8 cellular contexts compared by ENCODE assay signal in the genomic region with DNA sequence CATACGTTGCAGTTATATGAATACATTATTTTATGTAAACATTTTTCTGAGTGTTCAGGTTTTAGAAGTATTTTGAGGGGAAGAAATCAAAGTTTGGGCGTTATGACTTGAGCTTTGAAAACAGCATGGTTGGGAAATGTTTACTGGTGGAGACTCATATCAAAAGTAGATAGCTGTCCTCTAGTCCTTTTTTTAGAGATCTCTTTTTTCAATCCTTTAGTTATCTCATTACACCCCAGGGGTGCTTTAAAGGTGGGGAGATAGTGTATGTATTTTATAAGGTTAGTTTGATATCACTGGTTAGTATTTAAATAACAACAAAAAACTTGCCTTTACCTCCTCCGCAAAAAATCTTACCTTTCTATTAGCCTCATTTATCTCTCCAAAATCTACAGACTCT. TPM values are rescaled to one million over a fixed set of nuclear protein-coding genes. Genes with fewer than 3 reads are reported as not detected.
DNase-seq lines count a peak whose midpoint lies in the region; ATAC-seq, FAIRE-seq and TF ChIP-seq lines count a peak whose summit lies in the region.

No MANE protein-coding gene starts in this region.

- H3K4me3 Mint-ChIP-seq in IgD-negative memory B cell: peak overlapping the region; percentile 12 to 93 (median 76)
- peak overlapping the region; percentile 94 for H3K4me3 Mint-ChIP-seq in natural killer cell treated with Interleukin-12 subunit alpha and Interleukin-12 subunit beta and Interleukin-15 and Interleukin-18, amount 100 ng/mL, for 72 hours

- H3K27ac ChIP-seq in mammary epithelial cell (ENCODE audit: insufficient read depth, low read depth, low read length): no peak overlapping the region

- H3K4me1 Mint-ChIP-seq in IgD-negative memory B cell: peaks cover 38 to 58% (median 55%) of the 10 kb centered on the region in 3 donors
- H3K4me1 Mint-ChIP-seq in natural killer cell treated with Interleukin-12 subunit alpha and Interleukin-12 subunit beta and Interleukin-15 and Interleukin-18, amount 100 ng/mL, for 72 hours (ENCODE audit: low read depth in 2 of 2): peaks cover 32 to 46% of the 10 kb centered on the region in 2 donors

- H3K27me3 Mint-ChIP-seq in IgD-negative memory B cell: no peaks in the 10 kb centered on the region
- no peaks in the 10 kb centered on the region for H3K27me3 Mint-ChIP-seq in natural killer cell treated with Interleukin-12 subunit alpha and Interleukin-12 subunit beta and Interleukin-15 and Interleukin-18, amount 100 ng/mL, for 72 hours

- dilution Hi-C loops in mammary epithelial cell (cut with HindIII; ENCODE audit: low sequenced_read_pairs): no loop called here

- H3K79me2 ChIP-seq in mammary epithelial cell (ENCODE audit: insufficient read depth, low read length): peaks cover 68% of the 10 kb centered on the region

- H3K9ac ChIP-seq in mammary epithelial cell (ENCODE audit: insufficient read depth, low read length): peak overlapping the region; percentile 99

- no peak for FAIRE-seq in urothelium cell line (lab: Jason Lieb, UNC)

- peak overlapping the region; percentile 73 for H3K4me3 ChIP-seq in BE2C (ENCODE audit: low read depth, low read length)
- H3K4me3 ChIP-seq in mammary epithelial cell (replicated peaks in 1 of 3; ENCODE audit: insufficient read depth in 1 of 3, low read depth in 2 of 3, low read length in 3 of 3): peak overlapping the region; percentile 51 to 96 (median 58)

- 38% methylated on average over 3 of the region's 3 CpGs for WGBS in mammary epithelial cell (ENCODE audit: low coverage, missing lambda C conversion rate)

- no peaks in the 10 kb centered on the region; the same call in none of the 2 replicates for H3K4me1 ChIP-seq in BE2C
- H3K4me1 ChIP-seq in mammary epithelial cell (ENCODE audit: insufficient read depth, low read length): peaks cover 24% of the 10 kb centered on the region

- no peaks in the 10 kb centered on the region for H3K9me3 Mint-ChIP-seq in IgD-negative memory B cell
- no peaks in the 10 kb centered on the region for H3K9me3 Mint-ChIP-seq in natural killer cell treated with Interleukin-12 subunit alpha and Interleukin-12 subunit beta and Interleukin-15 and Interleukin-18, amount 100 ng/mL, for 72 hours

- H3K27me3 ChIP-seq in BE2C: no peaks in the 10 kb centered on the region
- H3K27me3 ChIP-seq in mammary epithelial cell (ENCODE audit: insufficient read depth, low read length): no peaks in the 10 kb centered on the region

- no TSS peak for BruUV-seq in mammary epithelial cell (replicated peaks; lab: Mats Ljungman, UMichigan)

- in situ Hi-C loops in mammary epithelial cell (cut with MboI; ENCODE audit: low sequenced_read_pairs in 2 of 2): no loop called here

- no peak for DNase-seq in BE2C
- no peak for DNase-seq in mammary epithelial cell
- DNase-seq in natural killer cell treated with Interleukin-12 subunit alpha and Interleukin-12 subunit beta and Interleukin-15 and Interleukin-18, amount 100 ng/mL, for 72 hours (ENCODE audit: low spot score): no peak
- no peak for DNase-seq in NCI-H1694 (lab: John Stamatoyannopoulos, UW)
- DNase-seq in NCI-H2029 (lab: John Stamatoyannopoulos, UW): no peak
- DNase-seq in urothelium cell line (ENCODE audit: low spot score): no peak
- no peak for DNase-seq in NOMO-1 treated with dmso at 0.1 percent for 144 hours (lab: John Stamatoyannopoulos, UW; ENCODE audit: unreplicated experiment)

- H4K20me1 ChIP-seq in mammary epithelial cell (ENCODE audit: insufficient read depth, low read length): no peaks in the 10 kb centered on the region

- TF ChIP-seq CTCF in BE2C (IDR thresholded peaks at IDR 0.05; ENCODE audit: low read depth, low read length): no peak
- TF ChIP-seq CTCF in mammary epithelial cell (conservative IDR thresholded peaks at IDR 0.05 in 1 of 2, IDR thresholded peaks at IDR 0.05 in 1 of 2; ENCODE audit: extremely low read depth in 1 of 2, insufficient read depth in 1 of 2, low read depth in 1 of 2, low read length in 2 of 2): no peak

- CTCF ChIA-PET in mammary epithelial cell (lab: Charles Lee; ENCODE audit: low non-redundant PET): no interaction called here

- no peak for ATAC-seq in natural killer cell treated with Interleukin-12 subunit alpha and Interleukin-12 subunit beta and Interleukin-15 and Interleukin-18, amount 100 ng/mL, for 72 hours

- intact Hi-C loops in mammary epithelial cell (cut with micrococcal nuclease): loop anchor here (5.0 to 10.0 kb wide), 3 partner anchors 97 to 260 kb away; partner anchors contain the start of gene ELAPOR2

- peak overlapping the region; percentile 93 for H3K4me2 ChIP-seq in mammary epithelial cell (ENCODE audit: insufficient read depth, low read depth, low read length)

- H3K9me3 ChIP-seq in BE2C (no peaks in the 10 kb centered on the region), mammary epithelial cell (replicated peaks; ENCODE audit: insufficient read depth, low read length) (no peaks in the 10 kb centered on the region)

- H3K36me3 Mint-ChIP-seq in IgD-negative memory B cell: peaks cover 6% of the 10 kb centered on the region
- H3K36me3 Mint-ChIP-seq in natural killer cell treated with Interleukin-12 subunit alpha and Interleukin-12 subunit beta and Interleukin-15 and Interleukin-18, amount 100 ng/mL, for 72 hours: peaks cover 13% of the 10 kb centered on the region

- H3K27ac Mint-ChIP-seq in IgD-negative memory B cell: peak overlapping the region in 2 of 3 donors; percentile 22 to 60
- H3K27ac Mint-ChIP-seq in natural killer cell treated with Interleukin-12 subunit alpha and Interleukin-12 subunit beta and Interleukin-15 and Interleukin-18, amount 100 ng/mL, for 72 hours: peak overlapping the region; percentile 89 to 96

- H3K36me3 ChIP-seq in BE2C (peaks cover 4% of the 10 kb centered on the region), mammary epithelial cell (ENCODE audit: insufficient read depth, low read length) (peaks cover 6% of the 10 kb centered on the region)

- H2AFZ ChIP-seq in mammary epithelial cell (ENCODE audit: low read depth, low read length): no peak overlapping the region

RNA-seq across cellular contexts. Expression of gene DMTF1, which starts 2.3 kb away (rescaled TPM):
- polyA plus RNA-seq in BE2C (2012; ENCODE audit: insufficient read depth, insufficient read length, low read depth): 86.9 TPM
- polyA plus RNA-seq in IgD-negative memory B cell (35.1 TPM), mammary epithelial cell (25.1 TPM)
- 10 to 100 TPM; 52.4 to 53.2 TPM for total RNA-seq in mammary epithelial cell
- 76.9 TPM for polyA minus RNA-seq in mammary epithelial cell
- total RNA-seq in natural killer cell treated with Interleukin-12 subunit alpha and Interleukin-12 subunit beta and Interleukin-15 and Interleukin-18, amount 100 ng/mL, for 72 hours: 100 to 1,000 TPM; 144 to 166 TPM
